14 cellular contexts compared by ENCODE assay signal in genomic region chr21:32114434-32115063, GRCh38.
"Had no signal": no experiment of that assay in that cellular context is flagged by ENCODE, and none has a peak within 500 bp of the region (broad histone marks: within the 10 kb centered on the region; RNA-seq: fewer than 3 reads in every experiment).

No MANE protein-coding gene starts in this region.

- H3K27me3 ChIP-seq: neutrophil, sigmoid colon, upper lobe of right lung had no signal

- H3K27ac ChIP-seq: neutrophil, parathyroid adenoma, sigmoid colon, thoracic aorta, upper lobe of right lung had no signal

- DNase-seq: activated CD4-positive, alpha-beta memory T cell treated with anti-CD3 and anti-CD28 coated beads, Interleukin-2, amount 10 ng/mL, durations not matched to agents 7 days and 5 days; activated CD4-positive, alpha-beta T cell treated with anti-CD3 and anti-CD28 coated beads for 36 hours; activated naive CD4-positive, alpha-beta T cell treated with anti-CD3 and anti-CD28 coated beads, Interleukin-2, amount 10 ng/mL, durations not matched to agents 7 days and 5 days; activated T-cell treated with anti-CD3 and anti-CD28 coated beads, Interleukin-2, amount 50 U/mL, for 24 hours; effector memory CD4-positive, alpha-beta T cell; left colon; naive B cell; sigmoid colon; stimulated activated CD4-positive, alpha-beta T cell treated with anti-CD3 and anti-CD28 coated beads, Interleukin-1b, Interleukin-23, amount 100 ng/mL, for 48 hours; upper lobe of right lung had no signal

- H2AFZ ChIP-seq: parathyroid adenoma had no signal

- H3K36me3 ChIP-seq: neutrophil, sigmoid colon, thoracic aorta, upper lobe of right lung had no signal

- H3K9ac ChIP-seq: parathyroid adenoma had no signal

- H3K4me1 ChIP-seq: parathyroid adenoma, sigmoid colon, upper lobe of right lung had no signal

- H3K4me3 ChIP-seq: lung, sigmoid colon, thoracic aorta, upper lobe of right lung had no signal

- H3K9me3 ChIP-seq: neutrophil, sigmoid colon, thoracic aorta, upper lobe of right lung had no signal
